ENCODE assay signal across 1 cellular context in the genomic region with DNA sequence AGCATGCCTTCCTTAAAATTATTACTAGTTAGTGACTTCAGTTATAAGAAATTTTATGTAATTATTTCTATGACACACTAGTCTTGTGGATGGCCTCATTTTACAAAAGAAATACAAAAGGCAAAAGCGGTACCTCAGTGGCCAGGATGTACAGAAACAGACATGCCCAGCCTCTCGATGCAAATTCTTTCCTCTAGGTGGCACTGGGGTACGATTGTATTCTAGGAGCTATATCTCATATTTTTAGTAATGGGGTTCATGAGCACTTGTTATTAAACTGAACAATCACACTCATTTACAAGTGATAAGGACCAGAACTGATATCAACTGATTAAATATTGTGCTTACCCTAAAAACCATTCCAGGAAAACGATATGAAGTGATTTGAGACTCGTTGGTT.
TF ChIP-seq lines count a peak whose summit lies in the region.

No MANE protein-coding gene starts in this region.

TF ChIP-seq in GM12878, 131 proteins besides CTCF, POLR2A, EP300 and RAD21 (continued from another document):
- no peak for TF ChIP-seq IRF5 (IDR thresholded peaks at IDR 0.05; ENCODE audit: borderline replicate concordance)
- no peak for TF ChIP-seq JUND (IDR thresholded peaks at IDR 0.05; ENCODE audit: low read depth, low read length)
